Comparison of ENCODE assay signal across 28 cellular contexts in the genomic region with DNA sequence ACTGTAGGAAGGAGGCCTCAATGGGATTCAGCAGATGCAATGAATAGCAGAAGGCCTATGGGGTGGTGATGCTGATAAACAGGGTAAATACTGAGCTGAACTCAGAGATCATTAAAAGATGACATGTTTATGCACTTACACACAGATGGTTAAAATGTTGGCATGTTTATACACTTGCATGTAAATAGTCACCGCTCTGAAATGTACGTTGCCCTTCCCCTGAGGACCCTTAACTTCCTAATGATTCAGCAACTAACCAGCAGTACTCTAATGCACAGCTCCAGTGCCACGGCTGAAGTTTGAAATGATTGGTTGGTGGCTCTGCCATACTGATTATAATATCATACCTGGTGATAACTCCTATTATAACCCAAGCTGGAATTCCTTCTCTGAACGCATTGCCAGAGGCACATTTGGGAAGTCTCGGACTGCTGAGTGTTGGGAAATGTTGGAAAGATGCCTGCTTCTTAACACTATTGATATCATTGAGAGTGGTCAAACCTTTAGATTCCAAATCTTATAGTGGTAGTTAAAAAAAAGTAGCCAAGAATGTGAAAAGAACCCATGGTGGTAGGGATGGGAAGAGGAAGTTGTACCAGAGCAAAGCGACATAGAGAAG. TPM values are rescaled to one million over a fixed set of nuclear protein-coding genes. Genes with fewer than 3 reads are reported as not detected.
DNase-seq lines count a peak whose midpoint lies in the region; ATAC-seq, FAIRE-seq and TF ChIP-seq lines count a peak whose summit lies in the region.
"Had no signal": no experiment of that assay in that cellular context is flagged by ENCODE, and none has a peak within 500 bp of the region (broad histone marks: within the 10 kb centered on the region; RNA-seq: fewer than 3 reads in every experiment).

No MANE protein-coding gene starts in this region.

- H2AFZ ChIP-seq in HCT116 (ENCODE audit: low read depth, low read length, poor library complexity, severe bottlenecking), result peak overlapping the region; percentile 60
- no peak overlapping the region for H2AFZ ChIP-seq in mammary epithelial cell (ENCODE audit: low read depth, low read length)
- no peak overlapping the region for H2AFZ ChIP-seq in keratinocyte (ENCODE audit: control insufficient read depth, low read length)

- H3K79me2 ChIP-seq in HCT116 (ENCODE audit: insufficient read depth, low read length) (peaks cover 14% of the 10 kb centered on the region), mammary epithelial cell (ENCODE audit: insufficient read depth, low read length) (peaks cover 18% of the 10 kb centered on the region), keratinocyte (ENCODE audit: control insufficient read depth, insufficient read depth, low read length) (peaks cover 17% of the 10 kb centered on the region)

- H3K4me3 ChIP-seq in A549 (no peak overlapping the region), HCT116 (replicated peaks in 1 of 2; ENCODE audit: low read depth in 1 of 2, low read length in 2 of 2) (no peak overlapping the region), mammary epithelial cell (replicated peaks in 1 of 3; ENCODE audit: insufficient read depth in 1 of 3, low read depth in 2 of 3, low read length in 3 of 3) (no peak overlapping the region), keratinocyte (ENCODE audit: control insufficient read depth in 2 of 3, extremely low read depth in 1 of 3, insufficient read depth in 2 of 3, low read depth in 1 of 3, low read length in 3 of 3) (peak overlapping the region in 1 of 3 experiments; percentile 55), gastroesophageal sphincter (no peak overlapping the region), spleen (no peak overlapping the region)
- H3K4me3 ChIP-seq: lung, vagina had no signal

- no peaks in the 10 kb centered on the region for H3K9me2 ChIP-seq in HCT116 (ENCODE audit: insufficient read depth)

- no peaks in the 10 kb centered on the region for H3K9me3 Mint-ChIP-seq in stimulated activated memory B cell treated with anti-CD40 and anti-IgM and Interleukin-4, amounts not matched to agents 10 μg/mL and 1 μg/mL and 100 μg/mL, for 72 hours
- H3K9me3 Mint-ChIP-seq: activated T-cell treated with anti-CD3 and anti-CD28 coated beads, Interleukin-2, amount 50 U/mL, for 4 hours; WTC11 had no signal

- no peak for TF ChIP-seq CTCF in A549 (IDR thresholded peaks at IDR 0.05)
- no peak for TF ChIP-seq CTCF in HCT116 (IDR thresholded peaks at IDR 0.05 in 2 of 3, conservative IDR thresholded peaks at IDR 0.05 in 1 of 3; ENCODE audit: borderline replicate concordance in 1 of 3, insufficient read depth in 1 of 3, low read depth in 2 of 3, low read length in 2 of 3)
- no peak for TF ChIP-seq CTCF in mammary epithelial cell (conservative IDR thresholded peaks at IDR 0.05 in 1 of 2, IDR thresholded peaks at IDR 0.05 in 1 of 2; ENCODE audit: extremely low read depth in 1 of 2, insufficient read depth in 1 of 2, low read depth in 1 of 2, low read length in 2 of 2)
- TF ChIP-seq CTCF in keratinocyte (optimal IDR thresholded peaks at IDR 0.05 in 1 of 3, IDR thresholded peaks at IDR 0.05 in 1 of 3, conservative IDR thresholded peaks at IDR 0.05 in 1 of 3; ENCODE audit: extremely low read depth in 1 of 3, insufficient read depth in 2 of 3, low read length in 3 of 3), result no peak
- TF ChIP-seq CTCF in gastroesophageal sphincter (IDR thresholded peaks at IDR 0.05), result no peak
- TF ChIP-seq CTCF in spleen (IDR thresholded peaks at IDR 0.05 in 8 of 11, conservative IDR thresholded peaks at IDR 0.05 in 3 of 11), result no peak

- FAIRE-seq in A549 (lab: Jason Lieb, UNC) (no peak), keratinocyte (lab: Jason Lieb, UNC) (peak; percentile 97)
- FAIRE-seq: D721Med had no signal

- in situ Hi-C loops in mammary epithelial cell (cut with MboI; ENCODE audit: low sequenced_read_pairs in 2 of 2), result loop anchor here in 1 of 2 donors (5.0 kb wide), 1 partner anchor 259 kb away; no protein-coding TSS in a partner anchor

- 70% methylated on average over 6 of the region's 6 CpGs for WGBS in A549 (ENCODE audit: missing lambda C conversion rate)
- 70% methylated on average over 6 of the region's 6 CpGs for WGBS in mammary epithelial cell (ENCODE audit: low coverage, missing lambda C conversion rate)
- WGBS in gastroesophageal sphincter (ENCODE audit: low coverage in 1 of 2), 2 donors, result 83 to 100% methylated on average over 1 to 5 of the region's 6 CpGs
- 82 to 92% (median 87%) methylated on average over 6 of the region's 6 CpGs for WGBS in spleen, 5 donors

- intact Hi-C loops in HCT116 (cut with micrococcal nuclease) (no loop called here), mammary epithelial cell (cut with micrococcal nuclease) (loop anchor here (10.0 kb wide), 1 partner anchor 154 kb away; a partner anchor contains a TSS), spleen (cut with DNase I; ENCODE audit: low total_unique reads) (loop anchor here (10.0 kb wide), 2 partner anchors 64 to 266 kb away; no protein-coding TSS in a partner anchor)

- H3K9ac ChIP-seq in HCT116 (ENCODE audit: low read length) (peak overlapping the region; percentile 98; the same call in 1 of the 2 replicates), mammary epithelial cell (ENCODE audit: insufficient read depth, low read length) (peak overlapping the region; percentile 56), keratinocyte (ENCODE audit: control insufficient read depth, extremely low read depth, insufficient read depth, low read length) (peak overlapping the region; percentile 60)

- H3K4me2 ChIP-seq in A549, result peak overlapping the region; percentile 98; the same call in 1 of the 3 replicates
- H3K4me2 ChIP-seq in HCT116 (ENCODE audit: low read length), result peak overlapping the region; percentile 99
- peak overlapping the region; percentile 83 for H3K4me2 ChIP-seq in mammary epithelial cell (ENCODE audit: insufficient read depth, low read depth, low read length)
- H3K4me2 ChIP-seq in keratinocyte (ENCODE audit: control insufficient read depth, extremely low read depth, insufficient read depth, low read depth, low read length), result peak overlapping the region; percentile 95

- H3K4me1 ChIP-seq in A549, result peaks cover 33% of the 10 kb centered on the region
- H3K4me1 ChIP-seq in HCT116 (ENCODE audit: control insufficient read depth in 1 of 2, insufficient read depth in 2 of 2, low read length in 2 of 2), result peaks cover 32 to 84% of the 10 kb centered on the region in 2 experiments
- peaks cover 36% of the 10 kb centered on the region for H3K4me1 ChIP-seq in mammary epithelial cell (ENCODE audit: insufficient read depth, low read length)
- H3K4me1 ChIP-seq in keratinocyte (ENCODE audit: control insufficient read depth, extremely low read depth, insufficient read depth, low read length), result peaks cover 47% of the 10 kb centered on the region
- peaks cover 0 to 16% (median 0%) of the 10 kb centered on the region in 3 donors for H3K4me1 ChIP-seq in gastroesophageal sphincter
- H3K4me1 ChIP-seq in spleen, result peaks cover 0 to 25% (median 22%) of the 10 kb centered on the region in 6 donors

- TF ChIP-seq RAD21 in A549 (conservative IDR thresholded peaks at IDR 0.05 in 1 of 2, IDR thresholded peaks at IDR 0.05 in 1 of 2) (no peak), HCT116 (IDR thresholded peaks at IDR 0.05; ENCODE audit: low read depth) (no peak)

- CTCF ChIA-PET in A549 (lab: Yijun Ruan, JAX), result interaction anchor here (0.6 to 1.8 kb wide), 9 partner anchors 10 to 286 kb away, joined by 3 to 11 read pairs (median 3); no protein-coding TSS in a partner anchor
- CTCF ChIA-PET in HCT116 (lab: Charles Lee), result no interaction called here
- CTCF ChIA-PET in mammary epithelial cell (lab: Charles Lee; ENCODE audit: low non-redundant PET), result no interaction called here

- BruUV-seq in HCT116 (replicated peaks; lab: Mats Ljungman, UMichigan) (no TSS peak), mammary epithelial cell (replicated peaks; lab: Mats Ljungman, UMichigan) (no TSS peak)

- no peak overlapping the region for H3K27ac Mint-ChIP-seq in stimulated activated memory B cell treated with anti-CD40 and anti-IgM and Interleukin-4, amounts not matched to agents 10 μg/mL and 1 μg/mL and 100 μg/mL, for 72 hours
- H3K27ac Mint-ChIP-seq: activated CD8-positive, alpha-beta T cell treated with anti-CD3 and anti-CD28 coated beads, Interleukin-2, amount 10 ng/mL, durations not matched to agents 7 days and 5 days had no signal

- no peak for TF ChIP-seq EP300 in A549 (IDR thresholded peaks at IDR 0.05)
- TF ChIP-seq EP300 in gastroesophageal sphincter (IDR thresholded peaks at IDR 0.05), result no peak

- H3K27ac ChIP-seq in A549 (peak overlapping the region; percentile 99), HCT116 (ENCODE audit: low read depth, low read length) (peak overlapping the region; percentile 100; the same call in 1 of the 2 replicates), mammary epithelial cell (ENCODE audit: insufficient read depth, low read depth, low read length) (peak overlapping the region; percentile 98), keratinocyte (ENCODE audit: control insufficient read depth, insufficient read depth, low read length) (peak overlapping the region; percentile 98), gastroesophageal sphincter (no peak overlapping the region), spleen (no peak overlapping the region)
- H3K27ac ChIP-seq: C4-2B, vagina had no signal

- POLR2A ChIA-PET in A549 (lab: Yijun Ruan, JAX), result interaction anchor here (1.0 to 2.2 kb wide), 4 partner anchors 9 to 249 kb away, joined by 3 to 13 read pairs (median 4); a partner anchor contains a TSS
- POLR2A ChIA-PET in HCT116 (lab: Charles Lee), result interaction anchor here (1.0 to 1.6 kb wide), 3 partner anchors 9 to 262 kb away, joined by 3 to 9 read pairs (median 5); no protein-coding TSS in a partner anchor

- H3K36me3 Mint-ChIP-seq in stimulated activated memory B cell treated with anti-CD40 and anti-IgM and Interleukin-4, amounts not matched to agents 10 μg/mL and 1 μg/mL and 100 μg/mL, for 72 hours, result no peaks in the 10 kb centered on the region
- H3K36me3 Mint-ChIP-seq: WTC11 had no signal

- TF ChIP-seq POLR2A in A549 (IDR thresholded peaks at IDR 0.05; ENCODE audit: low read length) (no peak), HCT116 (IDR thresholded peaks at IDR 0.05; ENCODE audit: borderline replicate concordance, extremely low read depth, insufficient read depth, insufficient read length) (no peak), erythroblast (IDR thresholded peaks at IDR 0.05; ENCODE audit: low read length) (no peak), gastroesophageal sphincter (IDR thresholded peaks at IDR 0.05) (no peak), spleen (IDR thresholded peaks at IDR 0.05) (no peak)

- no peaks in the 10 kb centered on the region for H3K9me3 ChIP-seq in A549
- no peaks in the 10 kb centered on the region for H3K9me3 ChIP-seq in HCT116 (ENCODE audit: control insufficient read depth in 1 of 2, insufficient read depth in 1 of 2, low read depth in 1 of 2, low read length in 2 of 2)
- H3K9me3 ChIP-seq in mammary epithelial cell (replicated peaks; ENCODE audit: insufficient read depth, low read length), result no peaks in the 10 kb centered on the region
- H3K9me3 ChIP-seq in keratinocyte (ENCODE audit: control insufficient read depth, low read depth, low read length), result no peaks in the 10 kb centered on the region
- H3K9me3 ChIP-seq in gastroesophageal sphincter, result no peaks in the 10 kb centered on the region
- no peaks in the 10 kb centered on the region for H3K9me3 ChIP-seq in spleen
- H3K9me3 ChIP-seq: vagina had no signal

- dilution Hi-C loops in mammary epithelial cell (cut with HindIII; ENCODE audit: low sequenced_read_pairs), result loop anchor here (5.0 kb wide), 1 partner anchor 264 kb away; no protein-coding TSS in a partner anchor
- dilution Hi-C loops in keratinocyte (cut with MboI; ENCODE audit: extremely low pct_ligation_motif_present, low sequenced_read_pairs), result loop anchor here (25.0 kb wide), 1 partner anchor 259 kb away; no protein-coding TSS in a partner anchor

- RAD21 ChIA-PET in HCT116 (lab: Charles Lee; ENCODE audit: low non-redundant PET in 1 of 2, low total read pairs in 2 of 2, uncharacterized antibody in 2 of 2, unreplicated experiment in 2 of 2), result no interaction called here

- H3K9me1 ChIP-seq in keratinocyte (ENCODE audit: control insufficient read depth, extremely low read depth, insufficient read depth, low read length), result no peaks in the 10 kb centered on the region

- H3K27me3 ChIP-seq in HCT116 (ENCODE audit: insufficient read depth, low read length) (no peaks in the 10 kb centered on the region), mammary epithelial cell (ENCODE audit: insufficient read depth, low read length) (no peaks in the 10 kb centered on the region), keratinocyte (ENCODE audit: control insufficient read depth, extremely low read depth, insufficient read depth, low read length) (no peaks in the 10 kb centered on the region), gastroesophageal sphincter (no peaks in the 10 kb centered on the region), spleen (replicated peaks in 1 of 7) (peaks cover 0 to 34% (median 17%) of the 10 kb centered on the region in 7 donors)
- H3K27me3 ChIP-seq: vagina had no signal

- H3K4me3 Mint-ChIP-seq in stimulated activated memory B cell treated with anti-CD40 and anti-IgM and Interleukin-4, amounts not matched to agents 10 μg/mL and 1 μg/mL and 100 μg/mL, for 72 hours, result no peak overlapping the region
- H3K4me3 Mint-ChIP-seq: activated CD8-positive, alpha-beta T cell treated with anti-CD3 and anti-CD28 coated beads, Interleukin-2, amount 10 ng/mL, durations not matched to agents 7 days and 5 days; activated T-cell treated with anti-CD3 and anti-CD28 coated beads, Interleukin-2, amount 50 U/mL, for 4 hours; WTC11 had no signal

- ATAC-seq in A549 (no peak), HCT116 (no peak), gastroesophageal sphincter (no peak)
- ATAC-seq in stimulated activated memory B cell treated with anti-CD40 and anti-IgM and Interleukin-4, amounts not matched to agents 10 μg/mL and 1 μg/mL and 100 μg/mL, for 72 hours, result no peak
- ATAC-seq: activated CD8-positive, alpha-beta T cell treated with anti-CD3 and anti-CD28 coated beads, Interleukin-2, amount 10 ng/mL, durations not matched to agents 7 days and 5 days; activated T-cell treated with anti-CD3 and anti-CD28 coated beads, Interleukin-2, amount 50 U/mL, for 4 hours; WTC11 had no signal

- no peaks in the 10 kb centered on the region for H3K36me3 ChIP-seq in HCT116 (ENCODE audit: control insufficient read depth in 1 of 2, insufficient read depth in 2 of 2, low read length in 2 of 2)
- H3K36me3 ChIP-seq in mammary epithelial cell (ENCODE audit: insufficient read depth, low read length), result no peaks in the 10 kb centered on the region
- peaks cover 0 to 1% of the 10 kb centered on the region in 2 experiments for H3K36me3 ChIP-seq in keratinocyte (ENCODE audit: control insufficient read depth in 2 of 2, extremely low read depth in 1 of 2, insufficient read depth in 2 of 2, low read length in 2 of 2)
- H3K36me3 ChIP-seq in gastroesophageal sphincter, result no peaks in the 10 kb centered on the region
- no peaks in the 10 kb centered on the region for H3K36me3 ChIP-seq in spleen
- H3K36me3 ChIP-seq: vagina had no signal

- H3K27me3 Mint-ChIP-seq in stimulated activated memory B cell treated with anti-CD40 and anti-IgM and Interleukin-4, amounts not matched to agents 10 μg/mL and 1 μg/mL and 100 μg/mL, for 72 hours, result peaks cover 31% of the 10 kb centered on the region

- peaks cover 15% of the 10 kb centered on the region for H3K4me1 Mint-ChIP-seq in stimulated activated memory B cell treated with anti-CD40 and anti-IgM and Interleukin-4, amounts not matched to agents 10 μg/mL and 1 μg/mL and 100 μg/mL, for 72 hours

- DNase-seq in A549 (ENCODE audit: low read depth in 1 of 2, low spot score in 1 of 2) (no peak), HCT116 (ENCODE audit: low read depth, low spot score) (no peak), mammary epithelial cell (peak; percentile 52), keratinocyte (ENCODE audit: low read depth, low spot score) (peak; percentile 85), erythroblast (lab: John Stamatoyannopoulos, UW) (no peak), spleen (no peak)
- DNase-seq: activated CD8-positive, alpha-beta T cell treated with anti-CD3 and anti-CD28 coated beads, Interleukin-2, amount 10 ng/mL, durations not matched to agents 7 days and 5 days; activated naive CD4-positive, alpha-beta T cell treated with Interleukin-2 at 50 U/mL for 16 hours; activated T-cell treated with anti-CD3 and anti-CD28 coated beads, Interleukin-2, amount 50 U/mL, for 4 hours; aorta; GDM1; H7; Karpas-422; NCI-H2029; NCI-H226; NCI-H82; occipital lobe; retina; stimulated activated CD4-positive, alpha-beta T cell treated with anti-CD3 and anti-CD28 coated beads, Interleukin-12 subunit alpha, Interleukin-12 subunit beta, amount 100 ng/mL, for 4 hours; T-helper 2 cell had no signal

- H4K20me1 ChIP-seq in HCT116 (ENCODE audit: insufficient read depth) (no peaks in the 10 kb centered on the region), mammary epithelial cell (ENCODE audit: insufficient read depth, low read length) (no peaks in the 10 kb centered on the region), keratinocyte (ENCODE audit: control insufficient read depth, extremely low read depth, insufficient read depth, low read length) (no peaks in the 10 kb centered on the region)

RNA-seq across cellular contexts. Expression of a gene that starts 3.7 kb away (rescaled TPM):
- polyA plus RNA-seq in A549 (2011; rRNA removed), result 365 and 529 TPM in 2 replicates
- polyA plus RNA-seq in A549 (2012; cell fraction: cytosol; rRNA removed), result 589 and 611 TPM in 2 replicates
- 290 and 502 TPM in 2 replicates for polyA plus RNA-seq in A549 (2012; cell fraction: nucleus; rRNA removed)
- polyA plus RNA-seq in A549 (2017; fragmentation: RNase III; extraction: RNeasy Plus Mini Kit Qiagen cat#74134 plus additional on column Dnase treatment), result 493 to 547 TPM (median 530 TPM) in 3 replicates
- 537 and 542 TPM in 2 replicates for polyA minus RNA-seq in A549 (2011; rRNA and poly(A)+ RNA removed)
- 298 TPM for total RNA-seq in HCT116 (2021; ENCODE audit: unreplicated experiment)
- polyA plus RNA-seq in HCT116 (2012), result 358 and 529 TPM in 2 replicates
- 100 to 1,000 TPM; 485 to 894 TPM for total RNA-seq in mammary epithelial cell
- 1,604 TPM for polyA plus RNA-seq in mammary epithelial cell
- 2,169 TPM for polyA minus RNA-seq in mammary epithelial cell
- 2,867 to 2,979 TPM (median 2,905 TPM) in 3 replicates for polyA plus RNA-seq in keratinocyte
- 537 TPM for polyA plus RNA-seq in keratinocyte (2011; ENCODE audit: low read depth)
- polyA plus RNA-seq in keratinocyte (2011; cell fraction: cytosol; rRNA removed), result 3,107 and 4,303 TPM in 2 replicates
- 2,001 and 2,393 TPM in 2 replicates for polyA plus RNA-seq in keratinocyte (2011; cell fraction: nucleus; rRNA removed)
- polyA plus RNA-seq in keratinocyte (2012; ENCODE audit: low replicate concordance), result 370 and 1,627 TPM in 2 replicates
- polyA minus RNA-seq in keratinocyte, result 4,413 to 5,248 TPM (median 4,690 TPM) in 3 replicates
- 1,844 TPM for polyA minus RNA-seq in keratinocyte (2011; cell fraction: cytosol; rRNA and poly(A)+ RNA removed)
- 723 and 1,290 TPM in 2 replicates for polyA minus RNA-seq in keratinocyte (2011; cell fraction: nucleus; rRNA and poly(A)+ RNA removed)
- 100 to 1,000 TPM; 546 to 772 (median 602) TPM for total RNA-seq in gastroesophageal sphincter
- 100 to 1,000 TPM in 6 of 7 donors, 10 to 100 TPM in 1; 75.4 to 404 (median 241) TPM for total RNA-seq in spleen
- 100 to 1,000 TPM in 1 of 3 donors, 10 to 100 TPM in 2; 26.8 to 124 (median 28.0) TPM for polyA plus RNA-seq in spleen
- total RNA-seq: activated CD8-positive, alpha-beta T cell treated with anti-CD3 and anti-CD28 coated beads, Interleukin-2, amount 10 ng/mL, durations not matched to agents 7 days and 5 days; OCI-LY7 had no signal

RNA-seq across cellular contexts. Expression of a gene that starts 21.6 kb away (rescaled TPM):
- polyA plus RNA-seq in A549 (2011; rRNA removed) (257 and 296 TPM in 2 replicates), A549 (2017; fragmentation: RNase III; extraction: RNeasy Plus Mini Kit Qiagen cat#74134 plus additional on column Dnase treatment) (142 to 159 TPM (median 156 TPM) in 3 replicates), mammary epithelial cell (402 TPM), keratinocyte (467 to 631 TPM (median 530 TPM) in 3 replicates), spleen (10 to 100 TPM; 15.5 to 51.6 (median 20.4) TPM)
- 161 and 178 TPM in 2 replicates for polyA plus RNA-seq in A549 (2012; cell fraction: cytosol; rRNA removed)
- 64.3 and 90.5 TPM in 2 replicates for polyA plus RNA-seq in A549 (2012; cell fraction: nucleus; rRNA removed)
- polyA minus RNA-seq in A549 (2011; rRNA and poly(A)+ RNA removed), result 179 and 187 TPM in 2 replicates
- total RNA-seq in HCT116 (2021; ENCODE audit: unreplicated experiment) (157 TPM), mammary epithelial cell (100 to 1,000 TPM; 253 to 385 TPM), gastroesophageal sphincter (100 to 1,000 TPM; 142 to 188 (median 170) TPM), spleen (100 to 1,000 TPM in 2 of 7 donors, 10 to 100 TPM in 5; 27.8 to 107 (median 76.1) TPM)
- polyA plus RNA-seq in HCT116 (2012), result 153 and 174 TPM in 2 replicates
- polyA minus RNA-seq in mammary epithelial cell (674 TPM), keratinocyte (373 to 543 TPM (median 498 TPM) in 3 replicates)
- 140 TPM for polyA plus RNA-seq in keratinocyte (2011; ENCODE audit: low read depth)
- polyA plus RNA-seq in keratinocyte (2011; cell fraction: cytosol; rRNA removed), result 511 and 813 TPM in 2 replicates
- polyA plus RNA-seq in keratinocyte (2011; cell fraction: nucleus; rRNA removed), result 329 and 358 TPM in 2 replicates
- 170 and 280 TPM in 2 replicates for polyA plus RNA-seq in keratinocyte (2012; ENCODE audit: low replicate concordance)
- 618 TPM for polyA minus RNA-seq in keratinocyte (2011; cell fraction: cytosol; rRNA and poly(A)+ RNA removed)
- 114 and 202 TPM in 2 replicates for polyA minus RNA-seq in keratinocyte (2011; cell fraction: nucleus; rRNA and poly(A)+ RNA removed)
- total RNA-seq: activated CD8-positive, alpha-beta T cell treated with anti-CD3 and anti-CD28 coated beads, Interleukin-2, amount 10 ng/mL, durations not matched to agents 7 days and 5 days; OCI-LY7 had no signal

Comparison
In these comparisons a context has a peak if more than half of its experiments do, and no peak if none do; other contexts are left out.
1. DNase-seq: peak in mammary epithelial cell (single experiment) and keratinocyte (single experiment); none in A549 (0 of 2), HCT116 (single experiment), erythroblast (0 of 2) and spleen (single experiment).
2. H3K27ac ChIP-seq: peak in A549 (2 of 2), HCT116 (single experiment), mammary epithelial cell (single experiment) and keratinocyte (single experiment); none in gastroesophageal sphincter (0 of 4) and spleen (0 of 8).
3. Peak in every context shown above with its lines, with median percentiles within 50 percentile points of each other: H3K4me2 ChIP-seq and H3K9ac ChIP-seq.